ENCODE assay signal across 8 cellular contexts in genomic region chr17:81551458-81552243, GRCh38. TPM values are rescaled to one million over a fixed set of nuclear protein-coding genes. Genes with fewer than 3 reads are reported as not detected.
DNase-seq lines count a peak whose midpoint lies in the region; ATAC-seq and TF ChIP-seq lines count a peak whose summit lies in the region.

No MANE protein-coding gene starts in this region.

- TF ChIP-seq CTCF in GM12875 (IDR thresholded peaks at IDR 0.05; ENCODE audit: borderline replicate concordance, insufficient read depth, low read depth, low read length) (no peak), VCaP (conservative IDR thresholded peaks at IDR 0.05) (no peak), fibroblast of pulmonary artery (IDR thresholded peaks at IDR 0.05; ENCODE audit: low read length, missing control alignments) (no peak), omental fat pad (IDR thresholded peaks at IDR 0.05) (no peak)

- ATAC-seq in HG03064 (IDR thresholded peaks at IDR 0.05; ENCODE audit: low read depth, unreplicated experiment) (peak; percentile 16), omental fat pad (ENCODE audit: low FRiP score) (peak; percentile 9)

- H3K4me3 ChIP-seq in GM12875 (ENCODE audit: low read depth, low read length) = peak overlapping the region; percentile 91
- peak overlapping the region; percentile 86 for H3K4me3 ChIP-seq in fibroblast of pulmonary artery (replicated peaks; ENCODE audit: low read depth, low read length)

- DNase-seq in fibroblast of pulmonary artery (ENCODE audit: low read depth) = no peak
- no peak for DNase-seq in omental fat pad (ENCODE audit: low spot score)
- DNase-seq in SKM-1 treated with dmso at 0.1 percent for 144 hours (lab: John Stamatoyannopoulos, UW; ENCODE audit: unreplicated experiment) = no peak
- no peak for DNase-seq in effector CD8-positive, alpha-beta T cell (lab: John Stamatoyannopoulos, UW)
- DNase-seq in HPDE6-E6E7 (ENCODE audit: extremely low spot score) = no peak

- H3K27ac ChIP-seq in VCaP = peak overlapping the region; percentile 90

RNA-seq across cellular contexts. Expression of gene FAAP100, which starts 0.5 kb away (rescaled TPM):
- 10 to 100 TPM; 13.9 to 28.0 (median 22.8) TPM for total RNA-seq in omental fat pad

RNA-seq across cellular contexts. Expression of gene FSCN2, which starts 23.5 kb away (rescaled TPM):
- under 1 TPM in 3 of 4 donors, not detected in 1; 0.31 to 0.95 (median 0.36) TPM for total RNA-seq in omental fat pad

RNA-seq across cellular contexts. Expression of gene ACTG1, which starts 39.1 kb away (rescaled TPM):
- total RNA-seq in omental fat pad = 1,000 to 10,000 TPM; 1,930 to 4,437 (median 3,125) TPM
